ENCODE assay signal across 9 cellular contexts in genomic region chr5:173010547-173011464, GRCh38. TPM values are rescaled to one million over a fixed set of nuclear protein-coding genes. Genes with fewer than 3 reads are reported as not detected.
DNase-seq lines count a peak whose midpoint lies in the region; ATAC-seq and TF ChIP-seq lines count a peak whose summit lies in the region.
"Had no signal": no experiment of that assay in that cellular context is flagged by ENCODE, and none has a peak within 500 bp of the region (broad histone marks: within the 10 kb centered on the region; RNA-seq: fewer than 3 reads in every experiment).

No MANE protein-coding gene starts in this region.

- peaks cover 71% of the 10 kb centered on the region for H3K79me2 ChIP-seq in smooth muscle cell (ENCODE audit: low read depth)

- peak; percentile 10 for TF ChIP-seq CTCF in smooth muscle cell (IDR thresholded peaks at IDR 0.05; ENCODE audit: borderline replicate concordance, insufficient read depth, poor library complexity, severe bottlenecking)

- no peak overlapping the region for H3K4me3 ChIP-seq in smooth muscle cell

- no peaks in the 10 kb centered on the region for H3K4me1 ChIP-seq in smooth muscle cell (ENCODE audit: low read depth)

- peaks cover 59% of the 10 kb centered on the region for H4K20me1 ChIP-seq in smooth muscle cell (ENCODE audit: low read depth)

- peak overlapping the region; percentile 2 for H3K27ac ChIP-seq in smooth muscle cell (ENCODE audit: low read depth)

- in situ Hi-C loops in T47D (cut with HindIII; ENCODE audit: low pct_unique_long_range_greater_than_20kb, low sequenced_read_pairs) = no loop called here

- no peak overlapping the region for H3K4me2 ChIP-seq in smooth muscle cell

- no peak overlapping the region for H3K9ac ChIP-seq in smooth muscle cell (ENCODE audit: low read depth)

- no peak overlapping the region for H2AFZ ChIP-seq in smooth muscle cell (ENCODE audit: low read depth)

- 83% methylated on average over 11 of the region's 11 CpGs for WGBS in smooth muscle cell (ENCODE audit: low lambda C conversion rate)

- ATAC-seq in GM21786 (IDR thresholded peaks at IDR 0.05; ENCODE audit: unreplicated experiment) (no peak), HG03565 (IDR thresholded peaks at IDR 0.05; ENCODE audit: unreplicated experiment) (no peak)

- no peaks in the 10 kb centered on the region for H3K36me3 ChIP-seq in smooth muscle cell (ENCODE audit: low read depth)

- no peaks in the 10 kb centered on the region for H3K27me3 ChIP-seq in smooth muscle cell (ENCODE audit: low read depth)

- H3K9me3 ChIP-seq in smooth muscle cell (replicated peaks; ENCODE audit: low read depth) = no peaks in the 10 kb centered on the region

- peaks cover 11% of the 10 kb centered on the region for H3F3A ChIP-seq in smooth muscle cell (ENCODE audit: low read depth)

- DNase-seq in HCEC 1CT (peak; percentile 51), T47D (ENCODE audit: low read depth in 1 of 2, low spot score in 1 of 2) (peak; percentile 44 to 83), iPS-NIHi7 (ENCODE audit: extremely low spot score) (peak; percentile 69), smooth muscle cell (lab: John Stamatoyannopoulos, UW; ENCODE audit: unreplicated experiment) (no peak), T-helper 2 cell (no peak), NK-92 (lab: John Stamatoyannopoulos, UW; ENCODE audit: unreplicated experiment) (no peak)
- DNase-seq: GOT3 had no signal

RNA-seq across cellular contexts. Expression of gene ATP6V0E1, which starts 27.2 kb away (rescaled TPM):
- 201 and 247 TPM in 2 replicates for total RNA-seq in smooth muscle cell
- polyA plus RNA-seq in smooth muscle cell = 431 and 445 TPM in 2 replicates

RNA-seq across cellular contexts. Expression of gene CREBRF, which starts 45.3 kb away (rescaled TPM):
- 11.3 and 18.5 TPM in 2 replicates for total RNA-seq in smooth muscle cell
- polyA plus RNA-seq in smooth muscle cell = 6.9 and 8.1 TPM in 2 replicates

RNA-seq across cellular contexts. Expression of gene RPL26L1, which starts 51.6 kb away (rescaled TPM):
- total RNA-seq in smooth muscle cell = 75.5 and 83.2 TPM in 2 replicates
- polyA plus RNA-seq in smooth muscle cell = 83.0 and 99.6 TPM in 2 replicates

Comparison
In these comparisons a context has a peak if more than half of its experiments do, and no peak if none do; other contexts are left out.
1. DNase-seq: peak in HCEC 1CT (single experiment), T47D (2 of 2) and iPS-NIHi7 (single experiment); none in smooth muscle cell (single experiment), T-helper 2 cell (0 of 5) and NK-92 (single experiment).